In the genomic region with DNA sequence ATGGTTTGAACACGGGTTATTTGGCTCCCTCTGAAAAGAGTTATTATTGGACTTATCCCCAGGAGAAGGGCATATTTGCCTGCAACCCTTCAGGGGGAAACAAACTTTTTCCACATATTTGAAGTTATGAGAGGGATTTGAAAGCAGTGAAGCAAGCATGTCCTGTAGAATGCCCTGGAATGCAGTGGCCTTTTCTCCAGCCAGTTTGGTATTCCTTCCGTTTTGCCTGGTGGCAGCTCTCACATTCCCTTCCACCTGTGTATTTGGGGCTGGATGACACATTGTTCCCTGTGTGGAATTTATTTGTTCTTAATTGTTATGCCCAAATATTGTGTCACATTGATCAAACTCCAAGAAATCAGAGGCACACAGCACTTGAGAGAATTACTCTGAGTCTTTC, we compare ENCODE assay signal across 26 cellular contexts.
"Had no signal": no experiment of that assay in that cellular context is flagged by ENCODE, and none has a peak within 500 bp of the region (broad histone marks: within the 10 kb centered on the region; RNA-seq: fewer than 3 reads in every experiment).

No MANE protein-coding gene starts in this region.

- ATAC-seq: activated CD4-positive, CD25-positive, alpha-beta regulatory T cell treated with anti-CD3 and anti-CD28 coated beads, Interleukin-2, amount 50 U/mL, for 24 hours; esophagus mucosa; foreskin keratinocyte; left cardiac atrium; left ventricle myocardium superior; naive thymus-derived CD4-positive, alpha-beta T cell; pancreas; stimulated activated naive B cell treated with anti-CD40 and anti-IgM and Interleukin-4, amounts not matched to agents 10 μg/mL and 1 μg/mL and 100 μg/mL, for 72 hours had no signal

- H3K9me3 ChIP-seq: pancreas, right atrium auricular region, stomach, thyroid gland, upper lobe of left lung had no signal

- H3K4me1 ChIP-seq: foreskin keratinocyte, pancreas, right atrium auricular region, stomach, thyroid gland, upper lobe of left lung had no signal

- H3K27me3 ChIP-seq: foreskin keratinocyte, pancreas, right atrium auricular region, stomach, thyroid gland, upper lobe of left lung had no signal

- DNase-seq: activated CD4-positive, alpha-beta memory T cell treated with anti-CD3 and anti-CD28 coated beads for 36 hours; activated CD4-positive, alpha-beta T cell treated with anti-CD3 and anti-CD28 coated beads, Interleukin-2, amount 10 ng/mL, durations not matched to agents 24 days and 14 days; activated CD8-positive, alpha-beta memory T cell treated with anti-CD3 and anti-CD28 coated beads, Interleukin-2, amount 50 U/mL, for 4 hours; activated gamma-delta T cell; activated naive CD4-positive, alpha-beta T cell treated with anti-CD3 and anti-CD28 coated beads, Interleukin-2, amount 10 ng/mL, durations not matched to agents 7 days and 5 days; activated naive CD8-positive, alpha-beta T cell treated with anti-CD3 and anti-CD28 coated beads, Interleukin-2, amount 10 ng/mL, durations not matched to agents 7 days and 5 days; activated T-cell treated with anti-CD3 and anti-CD28 coated beads, Interleukin-2, amount 50 U/mL, for 24 hours; amniotic stem cell; central memory CD4-positive, alpha-beta T cell; endodermal cell; foreskin keratinocyte; left cardiac atrium; left ventricle myocardium superior; naive thymus-derived CD4-positive, alpha-beta T cell; nucleus accumbens; pancreas; stimulated activated CD4-positive, alpha-beta T cell treated with anti-CD3 and anti-CD28 coated beads, Interleukin-15, amount 100 ng/mL, for 24 hours; stimulated activated CD4-positive, alpha-beta T cell treated with anti-CD3 and anti-CD28 coated beads, Interleukin-2, amount 100 ng/mL, for 24 hours; stimulated activated naive B cell treated with anti-CD40 and anti-IgM and Interleukin-4, amounts not matched to agents 10 μg/mL and 1 μg/mL and 100 μg/mL, for 72 hours; stomach; thyroid gland; upper lobe of left lung; WERI-Rb-1 had no signal

- H3K4me3 ChIP-seq: pancreas, right atrium auricular region, stomach, thyroid gland, upper lobe of left lung had no signal

- H3K36me3 ChIP-seq: pancreas, right atrium auricular region, stomach, thyroid gland, upper lobe of left lung, WERI-Rb-1 had no signal

- H3K27ac ChIP-seq: foreskin keratinocyte, pancreas, right atrium auricular region, stomach, thyroid gland, upper lobe of left lung, WERI-Rb-1 had no signal
